ENCODE assay signal across 8 cellular contexts in genomic region chr17:68197091-68197996, GRCh38. TPM values are rescaled to one million over a fixed set of nuclear protein-coding genes. Genes with fewer than 3 reads are reported as not detected.
DNase-seq lines count a peak whose midpoint lies in the region; ATAC-seq and TF ChIP-seq lines count a peak whose summit lies in the region.

No MANE protein-coding gene starts in this region.

- no peaks in the 10 kb centered on the region for H3K9me3 Mint-ChIP-seq in activated T-helper 2 cell treated with anti-CD3 and anti-CD28 coated beads, Interferon-gamma antibody, Interleukin-2, Interleukin-4, amounts not matched to agents 10 μg/mL and 5 μg/mL and 100 μg/mL, durations not matched to agents 14 hours and 24 hours and 36 hours
- H3K9me3 Mint-ChIP-seq in immature natural killer cell: no peaks in the 10 kb centered on the region

- no peak for TF ChIP-seq POLR2A in suprapubic skin (IDR thresholded peaks at IDR 0.05)

- no peaks in the 10 kb centered on the region for H3K36me3 ChIP-seq in suprapubic skin

- DNase-seq in activated CD8-positive, alpha-beta memory T cell treated with anti-CD3 and anti-CD28 coated beads for 24 hours: peak; percentile 78
- DNase-seq in activated CD8-positive, alpha-beta memory T cell treated with anti-CD3 and anti-CD28 coated beads, Interleukin-2, amount 50 U/mL, for 4 hours: no peak
- DNase-seq in activated T-helper 2 cell treated with anti-CD3 and anti-CD28 coated beads, Interferon-gamma antibody, Interleukin-2, Interleukin-4, amounts not matched to agents 10 μg/mL and 5 μg/mL and 100 μg/mL, durations not matched to agents 14 hours and 24 hours and 36 hours (ENCODE audit: low spot score): no peak
- DNase-seq in immature natural killer cell: peak in 1 of 3 donors; percentile 9
- peak in 1 of 2 donors; percentile 70 for DNase-seq in suprapubic skin (ENCODE audit: low spot score in 2 of 2)

- H3K4me3 Mint-ChIP-seq in activated T-helper 2 cell treated with anti-CD3 and anti-CD28 coated beads, Interferon-gamma antibody, Interleukin-2, Interleukin-4, amounts not matched to agents 10 μg/mL and 5 μg/mL and 100 μg/mL, durations not matched to agents 14 hours and 24 hours and 36 hours (ENCODE audit: low read depth): peak overlapping the region; percentile 45
- H3K4me3 Mint-ChIP-seq in immature natural killer cell: peak overlapping the region; percentile 70 to 85 (median 77)

- peaks cover 23% of the 10 kb centered on the region for H3K4me1 Mint-ChIP-seq in activated T-helper 2 cell treated with anti-CD3 and anti-CD28 coated beads, Interferon-gamma antibody, Interleukin-2, Interleukin-4, amounts not matched to agents 10 μg/mL and 5 μg/mL and 100 μg/mL, durations not matched to agents 14 hours and 24 hours and 36 hours (ENCODE audit: low read depth)
- peaks cover 35 to 45% of the 10 kb centered on the region in 2 donors for H3K4me1 Mint-ChIP-seq in immature natural killer cell

- H3K27me3 Mint-ChIP-seq in activated T-helper 2 cell treated with anti-CD3 and anti-CD28 coated beads, Interferon-gamma antibody, Interleukin-2, Interleukin-4, amounts not matched to agents 10 μg/mL and 5 μg/mL and 100 μg/mL, durations not matched to agents 14 hours and 24 hours and 36 hours (ENCODE audit: low read depth): peaks cover 48% of the 10 kb centered on the region
- peaks cover 7 to 22% (median 13%) of the 10 kb centered on the region in 3 donors for H3K27me3 Mint-ChIP-seq in immature natural killer cell (ENCODE audit: low read depth in 3 of 3)

- no peaks in the 10 kb centered on the region for H3K9me3 ChIP-seq in suprapubic skin

- no peak overlapping the region for H3K27ac ChIP-seq in suprapubic skin

- peak overlapping the region; percentile 58 for H3K4me3 ChIP-seq in suprapubic skin

- H3K36me3 Mint-ChIP-seq in activated T-helper 2 cell treated with anti-CD3 and anti-CD28 coated beads, Interferon-gamma antibody, Interleukin-2, Interleukin-4, amounts not matched to agents 10 μg/mL and 5 μg/mL and 100 μg/mL, durations not matched to agents 14 hours and 24 hours and 36 hours (ENCODE audit: low read depth): peaks cover 5% of the 10 kb centered on the region
- no peaks in the 10 kb centered on the region for H3K36me3 Mint-ChIP-seq in immature natural killer cell

- intact Hi-C loops in activated T-helper 2 cell treated with anti-CD3 and anti-CD28 coated beads, Interferon-gamma antibody, Interleukin-2, Interleukin-4, amounts not matched to agents 10 μg/mL and 5 μg/mL and 100 μg/mL, durations not matched to agents 14 hours and 24 hours and 36 hours (cut with micrococcal nuclease): no loop called here

- ATAC-seq in HG02884 (IDR thresholded peaks at IDR 0.05; ENCODE audit: unreplicated experiment): no peak
- ATAC-seq in GM18867 (IDR thresholded peaks at IDR 0.05; ENCODE audit: unreplicated experiment): no peak
- ATAC-seq in HG03457 (IDR thresholded peaks at IDR 0.05; ENCODE audit: unreplicated experiment): no peak

- no peak for TF ChIP-seq CTCF in suprapubic skin (IDR thresholded peaks at IDR 0.05)

- H3K4me1 ChIP-seq in suprapubic skin: peaks cover 54% of the 10 kb centered on the region

- H3K27me3 ChIP-seq in suprapubic skin: peaks cover 55% of the 10 kb centered on the region

- WGBS in suprapubic skin: 11% methylated on average over 7 of the region's 53 CpGs

- no peak for TF ChIP-seq EP300 in suprapubic skin (IDR thresholded peaks at IDR 0.05)

- H3K27ac Mint-ChIP-seq in activated T-helper 2 cell treated with anti-CD3 and anti-CD28 coated beads, Interferon-gamma antibody, Interleukin-2, Interleukin-4, amounts not matched to agents 10 μg/mL and 5 μg/mL and 100 μg/mL, durations not matched to agents 14 hours and 24 hours and 36 hours: no peak overlapping the region
- no peak overlapping the region for H3K27ac Mint-ChIP-seq in immature natural killer cell

RNA-seq across cellular contexts. Expression of gene AMZ2, which starts 50.5 kb away (rescaled TPM):
- total RNA-seq in activated T-helper 2 cell treated with anti-CD3 and anti-CD28 coated beads, Interferon-gamma antibody, Interleukin-2, Interleukin-4, amounts not matched to agents 10 μg/mL and 5 μg/mL and 100 μg/mL, durations not matched to agents 14 hours and 24 hours and 36 hours: 85.9 and 111 TPM in 2 replicates
- polyA plus RNA-seq in immature natural killer cell: 100 to 1,000 TPM; 146 to 193 (median 169) TPM
- 10 to 100 TPM; 35.8 to 47.1 (median 41.5) TPM for total RNA-seq in suprapubic skin
